Comparison of ENCODE assay signal across 2 cellular contexts in the genomic region with DNA sequence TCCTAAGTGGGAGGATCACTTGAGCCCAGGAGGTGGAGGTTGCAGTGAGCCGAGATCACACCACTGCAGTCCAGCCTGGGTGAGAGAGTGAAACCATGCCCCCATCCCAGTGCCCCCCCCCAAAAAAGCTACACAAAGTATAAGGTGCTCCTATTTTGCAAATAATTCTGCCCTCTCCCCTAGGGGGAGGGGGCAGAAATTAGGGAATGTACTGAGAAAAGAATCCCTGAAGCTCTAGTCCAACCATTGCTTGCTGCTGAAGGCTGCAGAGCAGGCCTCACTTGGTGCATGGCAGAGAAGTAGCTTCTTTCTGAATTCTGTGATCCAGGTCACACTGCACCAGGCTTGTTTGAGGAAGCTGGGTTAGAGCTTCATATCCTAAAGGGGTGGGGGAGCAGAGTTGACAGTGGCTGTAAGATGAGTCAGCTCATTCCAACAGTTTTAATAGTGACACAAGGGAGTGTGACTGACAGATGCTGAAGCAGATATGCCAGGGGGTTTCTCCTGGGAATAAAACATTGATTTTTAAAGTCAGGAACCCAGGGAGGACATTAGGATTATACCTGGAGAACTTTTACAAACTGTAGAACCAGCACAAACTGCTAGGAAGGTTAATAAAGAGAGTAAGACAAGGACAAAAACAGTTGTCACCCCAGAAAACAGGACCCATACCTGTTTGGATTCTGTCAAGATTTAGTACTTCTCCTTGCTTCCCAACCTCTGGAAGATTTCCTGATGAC.
TF ChIP-seq lines count a peak whose summit lies in the region.

No MANE protein-coding gene starts in this region.

TF ChIP-seq in IMR-90, 13 proteins besides CTCF, POLR2A, EP300 and RAD21:
- TF ChIP-seq RCOR1 (IDR thresholded peaks at IDR 0.05; ENCODE audit: insufficient replicate concordance, low read length) (no peak), MAFK (IDR thresholded peaks at IDR 0.05; ENCODE audit: low read depth, low read length) (no peak), FOS (IDR thresholded peaks at IDR 0.05; ENCODE audit: low read depth, low read length) (no peak), SMC3 (IDR thresholded peaks at IDR 0.05; ENCODE audit: low read depth, low read length) (no peak), MXI1 (IDR thresholded peaks at IDR 0.05; ENCODE audit: borderline replicate concordance, low read depth, low read length) (no peak), CEBPB (IDR thresholded peaks at IDR 0.05; ENCODE audit: low read depth, low read length) (no peak), NFE2L2 (IDR thresholded peaks at IDR 0.05; ENCODE audit: low read depth, low read length) (no peak), MAZ (IDR thresholded peaks at IDR 0.05; ENCODE audit: borderline replicate concordance, low read depth, low read length) (no peak), CHD1 (IDR thresholded peaks at IDR 0.05; ENCODE audit: low read depth, low read length) (no peak), RFX5 (IDR thresholded peaks at IDR 0.05; ENCODE audit: low read depth, low read length) (no peak), BHLHE40 (IDR thresholded peaks at IDR 0.05; ENCODE audit: low read depth, low read length) (no peak)
- TF ChIP-seq, protein P1, sequence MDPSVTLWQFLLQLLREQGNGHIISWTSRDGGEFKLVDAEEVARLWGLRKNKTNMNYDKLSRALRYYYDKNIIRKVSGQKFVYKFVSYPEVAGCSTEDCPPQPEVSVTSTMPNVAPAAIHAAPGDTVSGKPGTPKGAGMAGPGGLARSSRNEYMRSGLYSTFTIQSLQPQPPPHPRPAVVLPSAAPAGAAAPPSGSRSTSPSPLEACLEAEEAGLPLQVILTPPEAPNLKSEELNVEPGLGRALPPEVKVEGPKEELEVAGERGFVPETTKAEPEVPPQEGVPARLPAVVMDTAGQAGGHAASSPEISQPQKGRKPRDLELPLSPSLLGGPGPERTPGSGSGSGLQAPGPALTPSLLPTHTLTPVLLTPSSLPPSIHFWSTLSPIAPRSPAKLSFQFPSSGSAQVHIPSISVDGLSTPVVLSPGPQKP (IDR thresholded peaks at IDR 0.05; ENCODE audit: borderline replicate concordance, low read depth, low read length), result no peak
- TF ChIP-seq, protein P2, sequence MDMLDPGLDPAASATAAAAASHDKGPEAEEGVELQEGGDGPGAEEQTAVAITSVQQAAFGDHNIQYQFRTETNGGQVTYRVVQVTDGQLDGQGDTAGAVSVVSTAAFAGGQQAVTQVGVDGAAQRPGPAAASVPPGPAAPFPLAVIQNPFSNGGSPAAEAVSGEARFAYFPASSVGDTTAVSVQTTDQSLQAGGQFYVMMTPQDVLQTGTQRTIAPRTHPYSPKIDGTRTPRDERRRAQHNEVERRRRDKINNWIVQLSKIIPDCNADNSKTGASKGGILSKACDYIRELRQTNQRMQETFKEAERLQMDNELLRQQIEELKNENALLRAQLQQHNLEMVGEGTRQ (IDR thresholded peaks at IDR 0.05; ENCODE audit: low read depth, low read length), result no peak

TF ChIP-seq in HepG2, 621 proteins besides CTCF, POLR2A, EP300 and RAD21:
- TF ChIP-seq, protein P3, sequence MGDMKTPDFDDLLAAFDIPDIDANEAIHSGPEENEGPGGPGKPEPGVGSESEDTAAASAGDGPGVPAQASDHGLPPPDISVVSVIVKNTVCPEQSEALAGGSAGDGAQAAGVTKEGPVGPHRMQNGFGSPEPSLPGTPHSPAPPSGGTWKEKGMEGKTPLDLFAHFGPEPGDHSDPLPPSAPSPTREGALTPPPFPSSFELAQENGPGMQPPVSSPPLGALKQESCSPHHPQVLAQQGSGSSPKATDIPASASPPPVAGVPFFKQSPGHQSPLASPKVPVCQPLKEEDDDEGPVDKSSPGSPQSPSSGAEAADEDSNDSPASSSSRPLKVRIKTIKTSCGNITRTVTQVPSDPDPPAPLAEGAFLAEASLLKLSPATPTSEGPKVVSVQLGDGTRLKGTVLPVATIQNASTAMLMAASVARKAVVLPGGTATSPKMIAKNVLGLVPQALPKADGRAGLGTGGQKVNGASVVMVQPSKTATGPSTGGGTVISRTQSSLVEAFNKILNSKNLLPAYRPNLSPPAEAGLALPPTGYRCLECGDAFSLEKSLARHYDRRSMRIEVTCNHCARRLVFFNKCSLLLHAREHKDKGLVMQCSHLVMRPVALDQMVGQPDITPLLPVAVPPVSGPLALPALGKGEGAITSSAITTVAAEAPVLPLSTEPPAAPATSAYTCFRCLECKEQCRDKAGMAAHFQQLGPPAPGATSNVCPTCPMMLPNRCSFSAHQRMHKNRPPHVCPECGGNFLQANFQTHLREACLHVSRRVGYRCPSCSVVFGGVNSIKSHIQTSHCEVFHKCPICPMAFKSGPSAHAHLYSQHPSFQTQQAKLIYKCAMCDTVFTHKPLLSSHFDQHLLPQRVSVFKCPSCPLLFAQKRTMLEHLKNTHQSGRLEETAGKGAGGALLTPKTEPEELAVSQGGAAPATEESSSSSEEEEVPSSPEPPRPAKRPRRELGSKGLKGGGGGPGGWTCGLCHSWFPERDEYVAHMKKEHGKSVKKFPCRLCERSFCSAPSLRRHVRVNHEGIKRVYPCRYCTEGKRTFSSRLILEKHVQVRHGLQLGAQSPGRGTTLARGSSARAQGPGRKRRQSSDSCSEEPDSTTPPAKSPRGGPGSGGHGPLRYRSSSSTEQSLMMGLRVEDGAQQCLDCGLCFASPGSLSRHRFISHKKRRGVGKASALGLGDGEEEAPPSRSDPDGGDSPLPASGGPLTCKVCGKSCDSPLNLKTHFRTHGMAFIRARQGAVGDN (CRISPR knock-in tag; IDR thresholded peaks at IDR 0.05), result no peak
- TF ChIP-seq ZNF556 (CRISPR knock-in tag; IDR thresholded peaks at IDR 0.05; ENCODE audit: borderline replicate concordance) (no peak), KDM5B (CRISPR knock-in tag; IDR thresholded peaks at IDR 0.05; ENCODE audit: borderline replicate concordance) (no peak), ZNF589 (CRISPR knock-in tag; conservative IDR thresholded peaks at IDR 0.05) (no peak), ZFP36L1 (CRISPR knock-in tag; IDR thresholded peaks at IDR 0.05) (no peak), FOSL2 (CRISPR knock-in tag; IDR thresholded peaks at IDR 0.05) (0 out of 2 replicates have a peak, but pooled peaks have one; percentile 28), ARNT2 (CRISPR knock-in tag; IDR thresholded peaks at IDR 0.05; ENCODE audit: low read depth) (no peak), NFE2 (CRISPR knock-in tag; IDR thresholded peaks at IDR 0.05) (0 out of 2 replicates have a peak, but pooled peaks have one; percentile 38), HNRNPH1 (optimal IDR thresholded peaks at IDR 0.05; ENCODE audit: low read depth, low read length) (no peak), ZNF546 (CRISPR knock-in tag; conservative IDR thresholded peaks at IDR 0.05) (no peak), ZNF34 (CRISPR knock-in tag; IDR thresholded peaks at IDR 0.05; ENCODE audit: borderline replicate concordance) (no peak)
